8 cellular contexts compared by ENCODE assay signal in the genomic region with DNA sequence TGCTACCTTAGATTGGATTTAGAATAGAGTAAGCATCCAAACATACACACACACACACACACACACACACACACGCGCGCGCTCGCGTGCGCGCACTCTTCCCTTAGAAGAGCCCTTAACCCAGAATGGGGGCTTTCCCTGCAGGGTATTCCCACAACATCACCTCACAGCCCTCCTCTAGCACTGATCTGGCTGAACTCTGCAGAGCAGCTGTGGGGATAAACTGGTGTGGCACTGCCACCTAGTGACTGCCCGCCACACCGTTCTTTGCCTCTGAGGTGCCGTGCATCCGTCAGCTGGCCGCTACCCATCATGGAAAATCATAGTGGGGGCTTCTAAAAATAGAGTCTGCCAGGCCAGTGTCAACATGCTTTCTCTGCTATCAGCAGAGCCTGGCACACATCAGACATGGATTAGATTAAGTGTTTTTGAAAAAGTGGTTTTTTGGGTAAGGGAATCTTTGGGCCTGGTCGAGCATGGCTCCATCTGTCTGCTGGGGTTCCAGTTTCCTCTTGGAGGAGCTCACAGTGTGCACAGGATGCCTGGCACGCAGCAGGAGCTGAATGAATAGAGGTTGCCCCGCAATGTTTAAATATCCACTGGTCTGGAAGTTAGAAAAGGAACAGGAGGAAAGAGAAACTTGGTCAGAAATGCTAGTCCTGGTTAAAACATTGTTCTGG.
A peak's percentile ranks its signal among the peaks of the same experiment; 100 is the strongest.
DNase-seq lines count a peak whose midpoint lies in the region; ATAC-seq lines count a peak whose summit lies in the region.

No MANE protein-coding gene starts in this region.

- no peaks in the 10 kb centered on the region for H3K4me1 ChIP-seq in Karpas-422 (ENCODE audit: low read length)

- no peaks in the 10 kb centered on the region for H3K79me2 ChIP-seq in Karpas-422 (ENCODE audit: low read length)

- in situ Hi-C loops in T47D (cut with HindIII; ENCODE audit: low pct_unique_long_range_greater_than_20kb, low sequenced_read_pairs): no loop called here

- no peaks in the 10 kb centered on the region for H4K20me1 ChIP-seq in Karpas-422 (ENCODE audit: insufficient read depth, low read depth, low read length)

- DNase-seq in activated T-cell treated with anti-CD3 and anti-CD28 coated beads for 1 hour (ENCODE audit: low read depth) (peak; percentile 7), activated T-cell treated with anti-CD3 and anti-CD28 coated beads for 4 hours (no peak), H4 (ENCODE audit: low spot score) (peak; percentile 67), Karpas-422 (peak; percentile 80), SKM-1 (lab: John Stamatoyannopoulos, UW; ENCODE audit: unreplicated experiment) (peak; percentile 8), T47D (ENCODE audit: low read depth in 1 of 2, low spot score in 1 of 2) (peak; percentile 62 to 67), left colon (peak; percentile 43 to 71)
- peak; percentile 34 to 61 for DNase-seq in stimulated activated CD4-positive, alpha-beta T cell treated with anti-CD3 and anti-CD28 coated beads, Interleukin-2, amount 100 ng/mL, for 24 hours

- H3K9me2 ChIP-seq in Karpas-422 (replicated peaks; ENCODE audit: insufficient read depth, low read length): no peaks in the 10 kb centered on the region

- peak; percentile 98 for ATAC-seq in left colon

- no peak overlapping the region for H3K4me3 ChIP-seq in Karpas-422 (ENCODE audit: low read length)

- H3K36me3 ChIP-seq in Karpas-422 (ENCODE audit: insufficient read depth, low read length): no peaks in the 10 kb centered on the region

- intact Hi-C loops in left colon (cut with DNase I, micrococcal nuclease): loop anchor here in 1 of 2 donors (10.0 kb wide), 1 partner anchor 345 kb away; no protein-coding TSS in a partner anchor

- H3K9me3 ChIP-seq in Karpas-422 (ENCODE audit: low read length): no peaks in the 10 kb centered on the region

- no peak overlapping the region for H3K27ac ChIP-seq in Karpas-422 (ENCODE audit: low read length)

- H3K4me2 ChIP-seq in Karpas-422 (ENCODE audit: low read depth, low read length, poor library complexity, severe bottlenecking): no peak overlapping the region

- no peak overlapping the region for H2AFZ ChIP-seq in Karpas-422 (ENCODE audit: low read length)

- no peak overlapping the region for H3K9ac ChIP-seq in Karpas-422 (ENCODE audit: low read length)

- no peaks in the 10 kb centered on the region for H3K27me3 ChIP-seq in Karpas-422 (ENCODE audit: low read length)
